ENCODE assay signal across 18 cellular contexts in the genomic region with DNA sequence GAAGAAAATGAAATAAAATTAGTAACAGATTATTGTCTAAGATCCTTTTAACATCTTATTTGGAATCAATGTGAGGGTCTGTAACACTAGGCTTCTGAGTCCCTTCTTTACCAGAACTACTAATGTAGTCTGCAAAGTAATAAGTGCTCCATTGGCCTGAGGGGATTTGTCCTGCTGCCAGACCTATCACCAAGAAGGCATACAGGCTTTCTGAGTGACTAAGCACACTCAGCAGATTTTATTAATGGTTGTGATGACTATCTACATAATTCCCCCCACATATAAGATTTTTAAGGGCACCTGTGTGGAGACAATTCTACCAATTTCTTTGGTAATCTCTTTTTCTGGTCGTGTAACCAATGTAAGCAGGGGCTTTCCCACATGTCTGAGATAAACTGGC.
DNase-seq lines count a peak whose midpoint lies in the region; ATAC-seq, FAIRE-seq and TF ChIP-seq lines count a peak whose summit lies in the region.
"Had no signal": no experiment of that assay in that cellular context is flagged by ENCODE, and none has a peak within 500 bp of the region (broad histone marks: within the 10 kb centered on the region; RNA-seq: fewer than 3 reads in every experiment).

No MANE protein-coding gene starts in this region.

- intact Hi-C loops in K562 (cut with micrococcal nuclease): no loop called here

- BruUV-seq in K562 (replicated peaks; lab: Mats Ljungman, UMichigan): no TSS peak

- H3K9me3 ChIP-seq in BE2C (no peaks in the 10 kb centered on the region), K562 (replicated peaks; ENCODE audit: control insufficient read depth, insufficient read depth, low read depth, low read length) (no peaks in the 10 kb centered on the region)
- H3K9me3 ChIP-seq: SJCRH30 had no signal

- H3K79me2 ChIP-seq in K562 (ENCODE audit: control insufficient read depth, insufficient read depth, low read length): no peaks in the 10 kb centered on the region

- POLR2A ChIA-PET in K562 (lab: Yijun Ruan, JAX): no interaction called here

- H3K9ac ChIP-seq in K562 (ENCODE audit: insufficient read depth in 1 of 2, low read depth in 2 of 2, low read length in 2 of 2): no peak overlapping the region

- H3K4me3 ChIP-seq in BE2C (ENCODE audit: low read depth, low read length): no peak overlapping the region
- H3K4me3 ChIP-seq in K562: no peak overlapping the region
- H3K4me3 ChIP-seq: SJCRH30 had no signal

- H3K4me1 ChIP-seq in BE2C (peaks cover 18% of the 10 kb centered on the region), K562 (replicated peaks in 1 of 2; ENCODE audit: control insufficient read depth in 2 of 2, insufficient read depth in 2 of 2, low read length in 2 of 2) (no peaks in the 10 kb centered on the region)
- H3K4me1 ChIP-seq: SJCRH30 had no signal

- H3K36me3 ChIP-seq in BE2C: no peaks in the 10 kb centered on the region
- H3K36me3 ChIP-seq in K562 (ENCODE audit: control insufficient read depth, insufficient read depth, low read length): no peaks in the 10 kb centered on the region
- H3K36me3 ChIP-seq: SJCRH30 had no signal

- no peak overlapping the region for H3K27ac ChIP-seq in K562 (ENCODE audit: extremely low read depth, low read depth, low read length)
- H3K27ac ChIP-seq: SJCRH30 had no signal

- in situ Hi-C loops in K562 (cut with MboI): no loop called here
- in situ Hi-C loops in GM13976 (cut with MboI; ENCODE audit: low sequenced_read_pairs, unreplicated experiment): no loop called here

- no peak overlapping the region for H3K4me2 ChIP-seq in K562 (ENCODE audit: insufficient read depth, low read length)

- CTCF ChIA-PET in K562 (lab: Yijun Ruan, JAX; ENCODE audit: low intra/inter-chr PET ratio): no interaction called here

- no peaks in the 10 kb centered on the region for H4K20me1 ChIP-seq in K562 (replicated peaks; ENCODE audit: control insufficient read depth, insufficient read depth, low read length)

- H3K27me3 ChIP-seq in BE2C: no peaks in the 10 kb centered on the region
- H3K27me3 ChIP-seq in K562 (ENCODE audit: control insufficient read depth in 2 of 2, insufficient read depth in 2 of 2, low read length in 2 of 2): no peaks in the 10 kb centered on the region
- H3K27me3 ChIP-seq: SJCRH30 had no signal

- ATAC-seq in K562 (no peak), HG03039 (IDR thresholded peaks at IDR 0.05; ENCODE audit: unreplicated experiment) (no peak)

- DNase-seq in BE2C: peak; percentile 95
- DNase-seq in NCI-H226: peak; percentile 75
- no peak for DNase-seq in K562 (ENCODE audit: extremely low read depth in 1 of 4, low spot score in 3 of 4)
- DNase-seq in islet precursor cell: peak; percentile 77
- DNase-seq in nucleus accumbens (lab: John Stamatoyannopoulos, UW): no peak
- no peak for DNase-seq in GM13976 (ENCODE audit: low spot score)
- DNase-seq in NCI-H2107 (lab: John Stamatoyannopoulos, UW): no peak
- DNase-seq: C1 segment of cervical spinal cord, GF-D8, GOT3, KG1, MM.1S, NCI-H1105, NCI-H187 treated with DMSO at 0.1 percent for 48 hours, NCI-H2171, NCI-H82, SJCRH30 had no signal

- H2AFZ ChIP-seq in K562 (ENCODE audit: low read depth, low read length): no peak overlapping the region

- no peak for TF ChIP-seq POLR2A in K562 (conservative IDR thresholded peaks at IDR 0.05)

- WGBS in K562 (ENCODE audit: insufficient coverage, low coverage, missing lambda C conversion rate): 9% methylated on average over 1 of the region's 1 CpG

- TF ChIP-seq EP300 in K562 (IDR thresholded peaks at IDR 0.05; ENCODE audit: low read length): no peak

- no peak for FAIRE-seq in K562 (lab: Jason Lieb, UNC)

- no peaks in the 10 kb centered on the region for H3K9me1 ChIP-seq in K562 (ENCODE audit: control insufficient read depth, insufficient read depth, low read length)

- no peak for TF ChIP-seq RAD21 in K562 (CRISPR knock-in tag; conservative IDR thresholded peaks at IDR 0.05 in 1 of 2, IDR thresholded peaks at IDR 0.05 in 1 of 2)

- TF ChIP-seq CTCF in BE2C (IDR thresholded peaks at IDR 0.05; ENCODE audit: low read depth, low read length): no peak
- no peak for TF ChIP-seq CTCF in K562 (IDR thresholded peaks at IDR 0.05 in 2 of 3, conservative IDR thresholded peaks at IDR 0.05 in 1 of 3; ENCODE audit: insufficient read depth in 2 of 3, low read depth in 1 of 3, low read length in 3 of 3)
- TF ChIP-seq CTCF in GM13976 (IDR thresholded peaks at IDR 0.05; ENCODE audit: borderline replicate concordance, control extremely low read depth, extremely low read depth, insufficient read depth, missing control alignments): no peak

TF ChIP-seq in K562, 482 proteins besides CTCF, POLR2A, EP300 and RAD21:
- TF ChIP-seq, protein P1, sequence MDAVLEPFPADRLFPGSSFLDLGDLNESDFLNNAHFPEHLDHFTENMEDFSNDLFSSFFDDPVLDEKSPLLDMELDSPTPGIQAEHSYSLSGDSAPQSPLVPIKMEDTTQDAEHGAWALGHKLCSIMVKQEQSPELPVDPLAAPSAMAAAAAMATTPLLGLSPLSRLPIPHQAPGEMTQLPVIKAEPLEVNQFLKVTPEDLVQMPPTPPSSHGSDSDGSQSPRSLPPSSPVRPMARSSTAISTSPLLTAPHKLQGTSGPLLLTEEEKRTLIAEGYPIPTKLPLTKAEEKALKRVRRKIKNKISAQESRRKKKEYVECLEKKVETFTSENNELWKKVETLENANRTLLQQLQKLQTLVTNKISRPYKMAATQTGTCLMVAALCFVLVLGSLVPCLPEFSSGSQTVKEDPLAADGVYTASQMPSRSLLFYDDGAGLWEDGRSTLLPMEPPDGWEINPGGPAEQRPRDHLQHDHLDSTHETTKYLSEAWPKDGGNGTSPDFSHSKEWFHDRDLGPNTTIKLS (IDR thresholded peaks at IDR 0.05; ENCODE audit: borderline replicate concordance, low read depth): no peak
- TF ChIP-seq ZNF316 (IDR thresholded peaks at IDR 0.05): 0 out of 2 replicates have a peak, but pooled peaks have one; percentile 4
TF ChIP-seq in K562: peak in this region for 1.

Comparison
In these comparisons a context has a peak if more than half of its experiments do, and no peak if none do; other contexts are left out.
1. DNase-seq: peak in BE2C (single experiment), NCI-H226 (single experiment) and islet precursor cell (single experiment); none in K562 (0 of 4), nucleus accumbens (0 of 56), GM13976 (single experiment) and NCI-H2107 (single experiment).